8 cellular contexts compared by ENCODE assay signal in genomic region chr1:9455487-9456237, GRCh38.
DNase-seq lines count a peak whose midpoint lies in the region; ATAC-seq and TF ChIP-seq lines count a peak whose summit lies in the region.

No MANE protein-coding gene starts in this region.

- H3K36me3 Mint-ChIP-seq in neural crest cell (ENCODE audit: low read depth), result no peaks in the 10 kb centered on the region

- H3K9me3 ChIP-seq in NT2/D1 (ENCODE audit: insufficient read depth, low read length) (no peaks in the 10 kb centered on the region), fibroblast of lung (ENCODE audit: control insufficient read depth, insufficient read depth, low read depth, low read length) (no peaks in the 10 kb centered on the region), stomach (no peaks in the 10 kb centered on the region)

- H3K79me2 ChIP-seq in fibroblast of lung (ENCODE audit: control insufficient read depth, insufficient read depth, low read length), result no peaks in the 10 kb centered on the region

- TF ChIP-seq POLR2A in stomach (IDR thresholded peaks at IDR 0.05), result no peak

- H3K4me2 ChIP-seq in fibroblast of lung (ENCODE audit: extremely low read depth, insufficient read depth, low read length), result no peak overlapping the region

- H3K27ac ChIP-seq in fibroblast of lung (ENCODE audit: insufficient read depth, low read length), result no peak overlapping the region
- H3K27ac ChIP-seq in stomach, result peak overlapping the region in 1 of 5 donors; percentile 3

- no peak for TF ChIP-seq EP300 in stomach (IDR thresholded peaks at IDR 0.05)

- H3K9me3 Mint-ChIP-seq in neural crest cell, result no peaks in the 10 kb centered on the region

- H3K27me3 ChIP-seq in NT2/D1 (ENCODE audit: insufficient read depth, insufficient read length) (no peaks in the 10 kb centered on the region), fibroblast of lung (ENCODE audit: control insufficient read depth, insufficient read depth, low read length) (no peaks in the 10 kb centered on the region), stomach (peaks cover 0 to 3% (median 0%) of the 10 kb centered on the region in 3 donors)

- DNase-seq in NCI-H2227 (lab: John Stamatoyannopoulos, UW; ENCODE audit: unreplicated experiment) (peak; percentile 39), NCI-H2227 treated with DMSO at 0.1 percent for 48 hours (lab: John Stamatoyannopoulos, UW) (no peak), NT2/D1 (ENCODE audit: low read depth, low spot score) (peak; percentile 52), activated T-cell treated with anti-CD3 and anti-CD28 coated beads for 48 hours (ENCODE audit: low read depth) (peak; percentile 54), fibroblast of lung (ENCODE audit: low read depth in 2 of 2) (peak; percentile 54 to 68), neural crest cell (ENCODE audit: low read depth, low spot score) (peak; percentile 82), stomach (peak; percentile 73)

- H4K20me1 ChIP-seq in fibroblast of lung (ENCODE audit: control insufficient read depth, extremely low read depth, insufficient read depth, low read length), result no peaks in the 10 kb centered on the region

- H3K4me3 ChIP-seq in NT2/D1 (ENCODE audit: insufficient read length, low read depth), result no peak overlapping the region
- H3K4me3 ChIP-seq in fibroblast of lung (replicated peaks in 1 of 4; ENCODE audit: control extremely low read depth in 1 of 4, insufficient read depth in 1 of 4, low read depth in 3 of 4, low read length in 4 of 4), result no peak overlapping the region
- no peak overlapping the region for H3K4me3 ChIP-seq in stomach

- intact Hi-C loops in stomach (cut with DNase I; ENCODE audit: low total_unique reads), result loop anchor here (10.0 kb wide), 1 partner anchor 171 kb away; no protein-coding TSS in a partner anchor

- ATAC-seq in GM18858 (IDR thresholded peaks at IDR 0.05; ENCODE audit: unreplicated experiment), result no peak

- H3K27me3 Mint-ChIP-seq in neural crest cell (ENCODE audit: low read depth), result no peaks in the 10 kb centered on the region

- no peaks in the 10 kb centered on the region for H3K36me3 ChIP-seq in NT2/D1 (ENCODE audit: insufficient read depth, insufficient read length, low read length)
- no peaks in the 10 kb centered on the region for H3K36me3 ChIP-seq in fibroblast of lung (ENCODE audit: control insufficient read depth, insufficient read depth, low read length)
- H3K36me3 ChIP-seq in stomach, result no peaks in the 10 kb centered on the region

- H3K27ac Mint-ChIP-seq in neural crest cell (ENCODE audit: unreplicated experiment), result peak overlapping the region; percentile 23

- no peak overlapping the region for H3K9ac ChIP-seq in NT2/D1 (ENCODE audit: insufficient read length, low read depth)
- H3K9ac ChIP-seq in fibroblast of lung (ENCODE audit: insufficient read depth, low read length), result no peak overlapping the region

- 44 to 49% (median 46%) methylated on average over 19 to 22 of the region's 22 CpGs for WGBS in stomach, 5 donors

- no peak overlapping the region for H3K4me3 Mint-ChIP-seq in neural crest cell

- peaks cover 5% of the 10 kb centered on the region for H3K4me1 Mint-ChIP-seq in neural crest cell

- H3K4me1 ChIP-seq in NT2/D1 (ENCODE audit: insufficient read depth, insufficient read length), result peaks cover 6% of the 10 kb centered on the region
- peaks cover 2% of the 10 kb centered on the region for H3K4me1 ChIP-seq in fibroblast of lung (ENCODE audit: control insufficient read depth, extremely low read depth, insufficient read depth, low read length)
- H3K4me1 ChIP-seq in stomach, result peaks cover 0 to 15% (median 3%) of the 10 kb centered on the region in 4 donors

- TF ChIP-seq CTCF in fibroblast of lung (conservative IDR thresholded peaks at IDR 0.05 in 1 of 2, IDR thresholded peaks at IDR 0.05 in 1 of 2; ENCODE audit: low read depth in 1 of 2, low read length in 2 of 2) (peak; percentile 88 to 89), neural crest cell (conservative IDR thresholded peaks at IDR 0.05) (peak; percentile 75), stomach (IDR thresholded peaks at IDR 0.05) (peak in 5 of 7 experiments; percentile 60 to 78 (median 75))

- no peak overlapping the region for H2AFZ ChIP-seq in fibroblast of lung (ENCODE audit: low read length)
